In the genomic region with DNA sequence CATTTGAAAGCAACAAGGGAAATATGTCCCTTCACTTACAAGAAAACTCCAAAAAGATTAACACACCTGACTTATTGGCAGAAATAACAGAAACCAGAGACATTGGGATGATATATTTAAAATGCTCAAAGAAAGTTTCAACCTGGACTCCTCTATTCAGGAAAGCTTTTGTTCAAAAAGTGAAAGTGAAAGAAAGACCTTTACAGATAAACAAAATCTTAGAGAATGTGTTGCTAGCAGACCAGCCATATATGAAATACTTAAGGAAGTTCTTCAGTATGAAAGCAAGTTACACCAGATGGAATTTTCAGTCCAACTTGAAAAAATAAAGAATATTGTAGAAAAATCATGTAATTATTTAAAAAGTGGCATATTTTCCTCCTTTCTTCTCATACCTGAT, we compare ENCODE assay signal across 9 cellular contexts.
DNase-seq lines count a peak whose midpoint lies in the region; ATAC-seq, FAIRE-seq and TF ChIP-seq lines count a peak whose summit lies in the region.
"Had no signal": no experiment of that assay in that cellular context is flagged by ENCODE, and none has a peak within 500 bp of the region (broad histone marks: within the 10 kb centered on the region; RNA-seq: fewer than 3 reads in every experiment).

No MANE protein-coding gene starts in this region.

- peak overlapping the region; percentile 61 for H3K4me2 ChIP-seq in HepG2 (ENCODE audit: low read depth, low read length)

- no peak for TF ChIP-seq CTCF in GM06990 (IDR thresholded peaks at IDR 0.05; ENCODE audit: insufficient read depth, low read length, poor library complexity, severe bottlenecking)
- no peak for TF ChIP-seq CTCF in HepG2 (CRISPR knock-in tag; IDR thresholded peaks at IDR 0.05)

- H3K27ac Mint-ChIP-seq in T-cell, result no peak overlapping the region

- CTCF ChIA-PET in HepG2 (lab: Yijun Ruan, JAX; ENCODE audit: low intra/inter-chr PET ratio, low total read pairs) (no interaction called here), T-cell (lab: Charles Lee) (no interaction called here)

- intact Hi-C loops in HepG2 (cut with micrococcal nuclease; ENCODE audit: unreplicated experiment), result no loop called here

- H4K20me1 ChIP-seq in HepG2 (ENCODE audit: insufficient read depth, low read length), result no peaks in the 10 kb centered on the region

- H3K36me3 ChIP-seq in GM06990 (ENCODE audit: control insufficient read depth, insufficient read depth, low read length), result no peaks in the 10 kb centered on the region
- no peaks in the 10 kb centered on the region for H3K36me3 ChIP-seq in SK-N-MC (ENCODE audit: insufficient read depth, low read length)
- H3K36me3 ChIP-seq in HepG2 (replicated peaks in 1 of 2; ENCODE audit: control insufficient read depth in 1 of 2, insufficient read depth in 2 of 2, low read length in 2 of 2), result no peaks in the 10 kb centered on the region

- H3K4me3 Mint-ChIP-seq in T-cell, result no peak overlapping the region

- DNase-seq in GM06990 (ENCODE audit: extremely low read depth, insufficient read length) (no peak), SK-N-MC (ENCODE audit: low read depth, low spot score) (no peak), HepG2 (ENCODE audit: low spot score) (no peak), T-cell (no peak), NCI-H2081 treated with DMSO at 0.1 percent for 48 hours (lab: John Stamatoyannopoulos, UW) (no peak)
- DNase-seq: dorsolateral prefrontal cortex had no signal

- POLR2A ChIA-PET in HepG2 (lab: Yijun Ruan, JAX) (no interaction called here), T-cell (lab: Charles Lee) (no interaction called here)

- H3K4me1 Mint-ChIP-seq in T-cell, result no peaks in the 10 kb centered on the region

- peak overlapping the region; percentile 81 for H2AFZ ChIP-seq in HepG2 (ENCODE audit: low read length)

- H3K9ac ChIP-seq in SK-N-MC (ENCODE audit: insufficient read length) (peak overlapping the region; percentile 23), HepG2 (ENCODE audit: insufficient read depth, low read depth, low read length) (no peak overlapping the region; the same call in 1 of the 2 replicates)

- H3K27ac ChIP-seq in SK-N-MC (no peak overlapping the region), HepG2 (ENCODE audit: extremely low read length, insufficient read depth, low read length) (no peak overlapping the region)
- H3K27ac ChIP-seq: dorsolateral prefrontal cortex had no signal

- peak overlapping the region; percentile 10; the same call in 1 of the 2 replicates for H3K4me3 ChIP-seq in GM06990 (replicated peaks; ENCODE audit: low read depth, low read length)
- H3K4me3 ChIP-seq in SK-N-MC, result peak overlapping the region; percentile 35; the same call in 1 of the 2 replicates
- peak overlapping the region in 2 of 3 experiments; percentile 43 to 48; a peak in 3 of 6 replicates for H3K4me3 ChIP-seq in HepG2 (replicated peaks in 1 of 3; ENCODE audit: insufficient read depth in 1 of 3, low read depth in 2 of 3, low read length in 3 of 3)

- no peaks in the 10 kb centered on the region for H3K36me3 Mint-ChIP-seq in T-cell

- H3K27me3 ChIP-seq in GM06990 (replicated peaks; ENCODE audit: control insufficient read depth, insufficient read depth, low read length), result no peaks in the 10 kb centered on the region
- no peaks in the 10 kb centered on the region for H3K27me3 ChIP-seq in HepG2 (ENCODE audit: control insufficient read depth in 1 of 2, insufficient read depth in 2 of 2, low read length in 2 of 2)
- H3K27me3 ChIP-seq: dorsolateral prefrontal cortex had no signal

- H3K4me1 ChIP-seq in HepG2 (ENCODE audit: insufficient read depth, low read length), result no peaks in the 10 kb centered on the region

- H3K27me3 Mint-ChIP-seq in T-cell, result no peaks in the 10 kb centered on the region

- FAIRE-seq in HepG2 (lab: Jason Lieb, UNC), result no peak

- TF ChIP-seq POLR2A in HepG2 (IDR thresholded peaks at IDR 0.05; ENCODE audit: insufficient read depth in 1 of 2, low read depth in 2 of 2, low read length in 2 of 2), result no peak

- ATAC-seq in HG03175 (IDR thresholded peaks at IDR 0.05; ENCODE audit: unreplicated experiment) (peak; percentile 49), HepG2 (no peak), T-cell (replicated peaks in 1 of 4) (no peak), GM21737 (IDR thresholded peaks at IDR 0.05; ENCODE audit: unreplicated experiment) (no peak), GM21529 (IDR thresholded peaks at IDR 0.05; ENCODE audit: unreplicated experiment) (no peak)

- TF ChIP-seq RAD21 in HepG2 (CRISPR knock-in tag; IDR thresholded peaks at IDR 0.05), result no peak

- in situ Hi-C loops in HepG2 (cut with HindIII; ENCODE audit: extremely low pct_ligation_motif_present, low pct_unique_long_range_greater_than_20kb), result no loop called here

- H3K9me3 Mint-ChIP-seq in T-cell, result peaks cover 20 to 25% (median 20%) of the 10 kb centered on the region in 3 donors

- BruUV-seq in HepG2 (replicated peaks; lab: Mats Ljungman, UMichigan), result no TSS peak

- H3K9me3 ChIP-seq in SK-N-MC (ENCODE audit: low read depth, low read length) (no peaks in the 10 kb centered on the region), HepG2 (ENCODE audit: low read length) (peaks cover 18% of the 10 kb centered on the region; the same call in 1 of the 2 replicates)

- H3K79me2 ChIP-seq in HepG2 (ENCODE audit: insufficient read depth, low read length), result no peaks in the 10 kb centered on the region

- TF ChIP-seq EP300 in HepG2 (IDR thresholded peaks at IDR 0.05; ENCODE audit: low read depth in 2 of 2, low read length in 2 of 2) (no peak), HepG2 (CRISPR knock-in tag; IDR thresholded peaks at IDR 0.05; ENCODE audit: borderline replicate concordance) (no peak)

TF ChIP-seq in HepG2, 621 proteins besides CTCF, POLR2A, EP300 and RAD21 (continues in another document):
- TF ChIP-seq ZNF333 (CRISPR knock-in tag; IDR thresholded peaks at IDR 0.05; ENCODE audit: borderline replicate concordance) (no peak), AKNA (CRISPR knock-in tag; IDR thresholded peaks at IDR 0.05; ENCODE audit: borderline replicate concordance) (no peak), RORA (CRISPR knock-in tag; IDR thresholded peaks at IDR 0.05) (no peak), ZNF329 (CRISPR knock-in tag; IDR thresholded peaks at IDR 0.05; ENCODE audit: low read depth) (no peak), BRCA1 (CRISPR knock-in tag; IDR thresholded peaks at IDR 0.05) (no peak), IRF2 (CRISPR knock-in tag; IDR thresholded peaks at IDR 0.05) (no peak), CBFB (CRISPR knock-in tag; IDR thresholded peaks at IDR 0.05) (no peak), CSRNP2 (CRISPR knock-in tag; conservative IDR thresholded peaks at IDR 0.05; ENCODE audit: low read depth) (no peak), HCFC1 (IDR thresholded peaks at IDR 0.05; ENCODE audit: low read depth, low read length) (no peak)
- TF ChIP-seq, protein P1, sequence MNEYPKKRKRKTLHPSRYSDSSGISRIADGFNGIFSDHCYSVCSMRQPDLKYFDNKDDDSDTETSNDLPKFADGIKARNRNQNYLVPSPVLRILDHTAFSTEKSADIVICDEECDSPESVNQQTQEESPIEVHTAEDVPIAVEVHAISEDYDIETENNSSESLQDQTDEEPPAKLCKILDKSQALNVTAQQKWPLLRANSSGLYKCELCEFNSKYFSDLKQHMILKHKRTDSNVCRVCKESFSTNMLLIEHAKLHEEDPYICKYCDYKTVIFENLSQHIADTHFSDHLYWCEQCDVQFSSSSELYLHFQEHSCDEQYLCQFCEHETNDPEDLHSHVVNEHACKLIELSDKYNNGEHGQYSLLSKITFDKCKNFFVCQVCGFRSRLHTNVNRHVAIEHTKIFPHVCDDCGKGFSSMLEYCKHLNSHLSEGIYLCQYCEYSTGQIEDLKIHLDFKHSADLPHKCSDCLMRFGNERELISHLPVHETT (CRISPR knock-in tag; conservative IDR thresholded peaks at IDR 0.05), result no peak
